8 cellular contexts compared by ENCODE assay signal in genomic region chr2:201257381-201257940, GRCh38. TPM values are rescaled to one million over a fixed set of nuclear protein-coding genes. Genes with fewer than 3 reads are reported as not detected.
DNase-seq lines count a peak whose midpoint lies in the region; ATAC-seq and TF ChIP-seq lines count a peak whose summit lies in the region.

No MANE protein-coding gene starts in this region.

- H3K9me3 ChIP-seq in AG04450 (ENCODE audit: control insufficient read depth, insufficient read depth, low read length): 0 out of 2 replicates have a peak, but pooled peaks cover 2% of the 10 kb centered on the region
- no peaks in the 10 kb centered on the region for H3K9me3 ChIP-seq in adrenal gland (replicated peaks in 1 of 3)

- 17 to 30% (median 19%) methylated on average over 9 to 11 of the region's 11 CpGs for WGBS in adrenal gland, 4 donors

- TF ChIP-seq CTCF in AG04450 (IDR thresholded peaks at IDR 0.05; ENCODE audit: low read depth, low read length) (no peak), adrenal gland (IDR thresholded peaks at IDR 0.05) (peak in 1 of 6 experiments; percentile 6)

- peak overlapping the region; percentile 93 for H3K4me3 Mint-ChIP-seq in stimulated activated naive CD8-positive, alpha-beta T cell treated with anti-CD3 and anti-CD28 coated beads, Interleukin-15, Interleukin-2, amounts not matched to agents 100 ng/mL and 50 ng/mL, for 24 hours

- H3K27me3 ChIP-seq in AG04450 (ENCODE audit: control insufficient read depth, insufficient read depth, low read length) (no peaks in the 10 kb centered on the region), adrenal gland (no peaks in the 10 kb centered on the region)

- no peak for TF ChIP-seq POLR2A in adrenal gland (IDR thresholded peaks at IDR 0.05)

- CTCF ChIA-PET in AG04450 (lab: Charles Lee): interaction anchor here (1.2 kb wide), 1 partner anchor 25 kb away, joined by 3 read pairs; no protein-coding TSS in a partner anchor

- DNase-seq in AG04450 (ENCODE audit: low read depth, low spot score) (no peak), RPMI8226 (peak; percentile 82), adrenal gland (peak in 5 of 7 donors; percentile 14 to 38 (median 30)), iPS-NIHi7 (ENCODE audit: extremely low spot score) (peak; percentile 26), DMS114 treated with DMSO at 0.1 percent for 48 hours (lab: John Stamatoyannopoulos, UW; ENCODE audit: unreplicated experiment) (no peak)

- peaks cover 21 to 41% of the 10 kb centered on the region in 2 donors for H3K4me1 ChIP-seq in adrenal gland (replicated peaks in 1 of 2)

- H3K36me3 ChIP-seq in adrenal gland (replicated peaks in 1 of 2): no peaks in the 10 kb centered on the region

- peak overlapping the region; percentile 84 for H3K4me3 ChIP-seq in AG04450 (ENCODE audit: low read depth, low read length)
- H3K4me3 ChIP-seq in adrenal gland: peak overlapping the region in 2 of 4 donors; percentile 54 to 60

- POLR2A ChIA-PET in AG04450 (lab: Yijun Ruan, JAX): no interaction called here

- H3K27me3 Mint-ChIP-seq in stimulated activated naive CD8-positive, alpha-beta T cell treated with anti-CD3 and anti-CD28 coated beads, Interleukin-15, Interleukin-2, amounts not matched to agents 100 ng/mL and 50 ng/mL, for 24 hours: no peaks in the 10 kb centered on the region

- H3K27ac ChIP-seq in AG04450 (ENCODE audit: low read depth, low read length): peak overlapping the region; percentile 92
- H3K27ac ChIP-seq in adrenal gland: peak overlapping the region; percentile 74 to 93 (median 88)

- H3K9me3 Mint-ChIP-seq in stimulated activated naive CD8-positive, alpha-beta T cell treated with anti-CD3 and anti-CD28 coated beads, Interleukin-15, Interleukin-2, amounts not matched to agents 100 ng/mL and 50 ng/mL, for 24 hours: no peaks in the 10 kb centered on the region

- ATAC-seq in GM18909 (IDR thresholded peaks at IDR 0.05; ENCODE audit: poor library complexity, unreplicated experiment) (peak; percentile 61), HG03097 (IDR thresholded peaks at IDR 0.05; ENCODE audit: low FRiP score, unreplicated experiment) (peak; percentile 42)

- H3K4me1 Mint-ChIP-seq in stimulated activated naive CD8-positive, alpha-beta T cell treated with anti-CD3 and anti-CD28 coated beads, Interleukin-15, Interleukin-2, amounts not matched to agents 100 ng/mL and 50 ng/mL, for 24 hours (ENCODE audit: low read depth): peaks cover 89% of the 10 kb centered on the region

- intact Hi-C loops in adrenal gland (cut with DNase I): no loop called here

- peaks cover 24% of the 10 kb centered on the region for H3K36me3 Mint-ChIP-seq in stimulated activated naive CD8-positive, alpha-beta T cell treated with anti-CD3 and anti-CD28 coated beads, Interleukin-15, Interleukin-2, amounts not matched to agents 100 ng/mL and 50 ng/mL, for 24 hours (ENCODE audit: low read depth)

- H3K27ac Mint-ChIP-seq in stimulated activated naive CD8-positive, alpha-beta T cell treated with anti-CD3 and anti-CD28 coated beads, Interleukin-15, Interleukin-2, amounts not matched to agents 100 ng/mL and 50 ng/mL, for 24 hours: peak overlapping the region; percentile 97

RNA-seq across cellular contexts. Expression of gene CASP8, which starts 2.9 kb away (rescaled TPM):
- 17.4 and 20.8 TPM in 2 replicates for polyA plus RNA-seq in AG04450 (2011; rRNA removed)
- polyA minus RNA-seq in AG04450 (2011; rRNA and poly(A)+ RNA removed): 11.0 and 13.9 TPM in 2 replicates
- 10 to 100 TPM in 7 of 8 donors, 1 to 10 TPM in 1; 9.1 to 55.8 (median 20.8) TPM for total RNA-seq in adrenal gland
- polyA plus RNA-seq in adrenal gland: 10 to 100 TPM in 2 of 3 donors, 1 to 10 TPM in 1; 8.2 to 20.6 (median 11.4) TPM

Comparison
In these comparisons a context has a peak if more than half of its experiments do, and no peak if none do; other contexts are left out.
1. DNase-seq: peak in RPMI8226 (single experiment), adrenal gland (5 of 7) and iPS-NIHi7 (single experiment); none in AG04450 (single experiment) and DMS114 treated with DMSO at 0.1 percent for 48 hours (single experiment).